In the genomic region with DNA sequence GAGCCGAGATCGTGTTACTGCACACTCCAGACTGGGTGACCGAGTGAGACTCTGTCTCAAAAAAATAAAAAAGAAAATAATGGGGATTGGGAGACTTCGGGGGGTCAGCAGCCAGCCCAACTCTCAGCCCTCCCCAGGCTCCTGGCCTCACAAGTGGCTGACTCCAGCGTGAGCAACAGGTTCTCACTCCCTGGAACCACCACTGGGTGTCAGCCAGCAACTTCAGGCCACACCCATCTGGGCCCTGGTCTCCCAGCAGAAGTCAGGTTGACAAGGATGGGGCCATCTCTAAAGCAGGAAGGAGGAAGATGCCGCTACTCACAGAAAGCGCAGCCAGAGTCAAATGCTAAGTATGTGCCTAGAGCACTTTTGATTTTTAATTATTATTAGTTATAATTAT, we compare ENCODE assay signal across 13 cellular contexts.
DNase-seq lines count a peak whose midpoint lies in the region; ATAC-seq and TF ChIP-seq lines count a peak whose summit lies in the region.
"Had no signal": no experiment of that assay in that cellular context is flagged by ENCODE, and none has a peak within 500 bp of the region (broad histone marks: within the 10 kb centered on the region; RNA-seq: fewer than 3 reads in every experiment).

No MANE protein-coding gene starts in this region.

- H3K9me2 ChIP-seq in OCI-LY7 (ENCODE audit: insufficient read depth, low read length): no peaks in the 10 kb centered on the region

- no TSS peak for BruUV-seq in OCI-LY7 (replicated peaks; lab: Mats Ljungman, UMichigan)

- H3K4me1 ChIP-seq in OCI-LY7 (ENCODE audit: insufficient read depth, low read length, poor library complexity, severe bottlenecking): no peaks in the 10 kb centered on the region

- intact Hi-C loops in OCI-LY7 (cut with micrococcal nuclease; ENCODE audit: unreplicated experiment): no loop called here

- H3K79me2 ChIP-seq in OCI-LY7 (ENCODE audit: insufficient read depth, low read depth, low read length): no peaks in the 10 kb centered on the region

- no peak overlapping the region for H3K27ac ChIP-seq in OCI-LY7 (ENCODE audit: low read depth, low read length, poor library complexity, severe bottlenecking)

- CTCF ChIA-PET in OCI-LY7 (lab: Charles Lee; ENCODE audit: unreplicated experiment): no interaction called here

- no peaks in the 10 kb centered on the region for H4K20me1 ChIP-seq in OCI-LY7 (ENCODE audit: insufficient read depth, low read length)

- in situ Hi-C loops in GM13977 (cut with MboI; ENCODE audit: low pct_unique_long_range_greater_than_20kb, low sequenced_read_pairs, unreplicated experiment): no loop called here

- no peaks in the 10 kb centered on the region for H3K9me3 ChIP-seq in OCI-LY7 (ENCODE audit: low read length)

- TF ChIP-seq CTCF in GM13977 (IDR thresholded peaks at IDR 0.05; ENCODE audit: extremely low read depth, insufficient read depth, missing control alignments) (peak; percentile 10), OCI-LY7 (conservative IDR thresholded peaks at IDR 0.05; ENCODE audit: low read length) (peak; percentile 51; the same call in 1 of the 2 replicates)

- ATAC-seq in HG03469 (IDR thresholded peaks at IDR 0.05; ENCODE audit: unreplicated experiment): no peak

- no peaks in the 10 kb centered on the region for H3K36me3 ChIP-seq in OCI-LY7 (ENCODE audit: insufficient read depth, low read length)

- DNase-seq in DMS 273 (lab: John Stamatoyannopoulos, UW; ENCODE audit: unreplicated experiment) (peak; percentile 82), GM13977 (ENCODE audit: low spot score) (peak; percentile 59), OCI-LY7 (ENCODE audit: low spot score) (peak; percentile 36), iPS-NIHi7 (ENCODE audit: extremely low spot score) (peak; percentile 78), NCI-H774 (lab: John Stamatoyannopoulos, UW) (no peak), hypothalamus (lab: John Stamatoyannopoulos, UW) (no peak)
- DNase-seq in stimulated activated CD4-positive, alpha-beta T cell treated with anti-CD3 and anti-CD28 coated beads, Interleukin-2, amount 100 ng/mL, for 48 hours: no peak
- DNase-seq: central memory CD4-positive, alpha-beta T cell; DMS153; midbrain; NCI-H345 had no signal

- no peak overlapping the region for H3K4me3 ChIP-seq in OCI-LY7 (ENCODE audit: low read depth, low read length, poor library complexity, severe bottlenecking)
- H3K4me3 ChIP-seq: smooth muscle cell had no signal

- POLR2A ChIA-PET in OCI-LY7 (lab: Charles Lee): no interaction called here

- H3K4me2 ChIP-seq in OCI-LY7 (ENCODE audit: low read length): no peak overlapping the region
- H3K4me2 ChIP-seq: smooth muscle cell had no signal

- no peak overlapping the region for H2AFZ ChIP-seq in OCI-LY7 (ENCODE audit: low read length)

Comparison
In these comparisons a context has a peak if more than half of its experiments do, and no peak if none do; other contexts are left out.
1. DNase-seq: peak in DMS 273 (single experiment), GM13977 (single experiment), OCI-LY7 (single experiment) and iPS-NIHi7 (single experiment); none in stimulated activated CD4-positive, alpha-beta T cell treated with anti-CD3 and anti-CD28 coated beads, Interleukin-2, amount 100 ng/mL, for 48 hours (0 of 2), NCI-H774 (single experiment) and hypothalamus (0 of 51).